In the genomic region with DNA sequence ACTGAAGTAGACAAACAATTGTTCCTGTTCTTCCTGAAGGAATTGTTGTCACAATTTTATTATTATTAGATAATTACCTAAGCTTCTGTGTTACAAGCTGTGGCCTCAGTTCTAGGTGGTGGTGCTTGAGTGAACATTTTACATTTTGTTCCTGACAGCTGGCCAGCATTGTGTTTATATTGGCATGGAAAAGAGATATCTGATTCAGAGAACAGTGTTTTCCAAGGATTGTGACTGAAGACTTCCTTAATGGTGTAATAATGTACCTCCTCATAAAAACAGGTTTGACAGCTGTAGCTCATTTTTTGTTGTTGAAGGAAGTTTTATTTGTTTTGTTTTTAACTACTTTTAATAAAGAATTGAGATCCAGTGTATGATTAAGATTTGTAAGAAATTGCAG, we compare ENCODE assay signal across 9 cellular contexts.
DNase-seq lines count a peak whose midpoint lies in the region; ATAC-seq and TF ChIP-seq lines count a peak whose summit lies in the region.
"Had no signal": no experiment of that assay in that cellular context is flagged by ENCODE, and none has a peak within 500 bp of the region (broad histone marks: within the 10 kb centered on the region; RNA-seq: fewer than 3 reads in every experiment).

No MANE protein-coding gene starts in this region.

- no peaks in the 10 kb centered on the region for H3K9me3 ChIP-seq in lung (ENCODE audit: control insufficient read depth in 2 of 2, insufficient read depth in 1 of 2, low read length in 1 of 2)

- CTCF ChIA-PET in BJ (lab: Yijun Ruan, JAX) = interaction anchor here (3.4 kb wide), 1 partner anchor 68 kb away, joined by 20 read pairs; no protein-coding TSS in a partner anchor
- CTCF ChIA-PET in GM10248 (lab: Yijun Ruan, JAX) = interaction anchor here (2.5 to 6.2 kb wide), 3 partner anchors 10 to 204 kb away, joined by 11 to 56 read pairs (median 26); no protein-coding TSS in a partner anchor

- H3K4me3 ChIP-seq in BJ (ENCODE audit: low read depth, low read length) (no peak overlapping the region), lung (no peak overlapping the region)

- peak; percentile 22 for DNase-seq in BJ (ENCODE audit: low read depth)
- DNase-seq in NCI-H1694 treated with DMSO at 0.1 percent for 48 hours (lab: John Stamatoyannopoulos, UW) = peak; percentile 37
- peak; percentile 4 to 49 for DNase-seq in cerebellar nuclear complex (lab: John Stamatoyannopoulos, UW)
- peak; percentile 76 for DNase-seq in lung (ENCODE audit: low spot score)
- DNase-seq in GM10248 (ENCODE audit: extremely low spot score) = no peak
- no peak for DNase-seq in DMS114 treated with DMSO at 0.1 percent for 48 hours (lab: John Stamatoyannopoulos, UW; ENCODE audit: unreplicated experiment)
- DNase-seq in NCI-H524 (lab: John Stamatoyannopoulos, UW) = no peak
- DNase-seq: activated naive CD8-positive, alpha-beta T cell treated with anti-CD3 and anti-CD28 coated beads, Interleukin-2, amount 10 ng/mL, durations not matched to agents 7 days and 5 days had no signal

- no peaks in the 10 kb centered on the region for H3K36me3 ChIP-seq in BJ (ENCODE audit: control insufficient read depth, insufficient read depth, low read length)
- H3K36me3 ChIP-seq in lung (ENCODE audit: control insufficient read depth in 2 of 2, insufficient read depth in 2 of 2, low read length in 2 of 2) = peaks cover 2 to 5% of the 10 kb centered on the region in 2 donors

- peaks cover 0 to 5% of the 10 kb centered on the region in 2 donors for H3K4me1 ChIP-seq in lung (ENCODE audit: control insufficient read depth in 2 of 2, insufficient read depth in 2 of 2, low read length in 2 of 2)

- ATAC-seq in lung (ENCODE audit: insufficient read depth, low FRiP score) (peak; percentile 27), GM21723 (IDR thresholded peaks at IDR 0.05; ENCODE audit: unreplicated experiment) (no peak)

- H3K27ac ChIP-seq in lung (ENCODE audit: low read depth in 1 of 2, low read length in 1 of 2) = no peak overlapping the region

- TF ChIP-seq CTCF in BJ (IDR thresholded peaks at IDR 0.05; ENCODE audit: insufficient read depth, low read depth, low read length) (no peak), lung (IDR thresholded peaks at IDR 0.05; ENCODE audit: control extremely low read depth, extremely low read depth) (no peak), GM10248 (IDR thresholded peaks at IDR 0.05; ENCODE audit: control extremely low read depth, extremely low read depth, low read depth, missing control alignments) (no peak)

- POLR2A ChIA-PET in BJ (lab: Charles Lee) = no interaction called here
- POLR2A ChIA-PET in GM10248 (lab: Yijun Ruan, JAX) = no interaction called here

- no peaks in the 10 kb centered on the region for H3K27me3 ChIP-seq in BJ (ENCODE audit: control insufficient read depth, insufficient read depth, low read length)
- H3K27me3 ChIP-seq in lung (ENCODE audit: control insufficient read depth, insufficient read depth) = no peaks in the 10 kb centered on the region

Comparison
In these comparisons a context has a peak if more than half of its experiments do, and no peak if none do; other contexts are left out.
1. DNase-seq: peak in BJ (single experiment), NCI-H1694 treated with DMSO at 0.1 percent for 48 hours (single experiment), cerebellar nuclear complex (2 of 2) and lung (single experiment); none in GM10248 (single experiment), DMS114 treated with DMSO at 0.1 percent for 48 hours (single experiment) and NCI-H524 (0 of 2).